Comparison of ENCODE assay signal across 8 cellular contexts in genomic region chr5:5422819-5423515, GRCh38. TPM values are rescaled to one million over a fixed set of nuclear protein-coding genes. Genes with fewer than 3 reads are reported as not detected.
DNase-seq lines count a peak whose midpoint lies in the region; ATAC-seq, FAIRE-seq and TF ChIP-seq lines count a peak whose summit lies in the region.

No MANE protein-coding gene starts in this region.

- no peak for TF ChIP-seq EP300 in HepG2 (IDR thresholded peaks at IDR 0.05; ENCODE audit: low read depth in 2 of 2, low read length in 2 of 2)
- no peak for TF ChIP-seq EP300 in HepG2 (CRISPR knock-in tag; IDR thresholded peaks at IDR 0.05; ENCODE audit: borderline replicate concordance)

- H3K4me2 ChIP-seq in DOHH2 (ENCODE audit: low read length) (peak overlapping the region; percentile 98), HepG2 (ENCODE audit: low read depth, low read length) (peak overlapping the region; percentile 99)

- H3K4me3 ChIP-seq in DOHH2 (ENCODE audit: low read length) (peak overlapping the region; percentile 92), ascending aorta (peak overlapping the region; percentile 84 to 99), HepG2 (replicated peaks in 1 of 3; ENCODE audit: insufficient read depth in 1 of 3, low read depth in 2 of 3, low read length in 3 of 3) (peak overlapping the region; percentile 86 to 94 (median 91)), thymus (ENCODE audit: low read length) (peak overlapping the region; percentile 83)

- H3K27ac ChIP-seq in DOHH2 (ENCODE audit: low read depth, low read length) = peak overlapping the region; percentile 72
- peak overlapping the region; percentile 94 to 95 for H3K27ac ChIP-seq in ascending aorta
- peak overlapping the region; percentile 96 for H3K27ac ChIP-seq in HepG2 (ENCODE audit: extremely low read length, insufficient read depth, low read length)
- H3K27ac ChIP-seq in thymus (ENCODE audit: low read depth) = peak overlapping the region; percentile 98

- H3K79me2 ChIP-seq in DOHH2 (ENCODE audit: control insufficient read depth, low read length) (peaks cover 55% of the 10 kb centered on the region), HepG2 (ENCODE audit: insufficient read depth, low read length) (peaks cover 49% of the 10 kb centered on the region)

- TF ChIP-seq RAD21 in HepG2 (CRISPR knock-in tag; IDR thresholded peaks at IDR 0.05) = no peak

- BruUV-seq in HepG2 (replicated peaks; lab: Mats Ljungman, UMichigan) = no TSS peak

- H3K27me3 ChIP-seq in DOHH2 (ENCODE audit: control insufficient read depth, low read length) (no peaks in the 10 kb centered on the region), ascending aorta (no peaks in the 10 kb centered on the region), HepG2 (ENCODE audit: control insufficient read depth in 1 of 2, insufficient read depth in 2 of 2, low read length in 2 of 2) (no peaks in the 10 kb centered on the region), thymus (ENCODE audit: control insufficient read depth, insufficient read depth) (no peaks in the 10 kb centered on the region)

- peak overlapping the region; percentile 80 for H3K9ac ChIP-seq in HepG2 (ENCODE audit: insufficient read depth, low read depth, low read length)

- peaks cover 20% of the 10 kb centered on the region for H4K20me1 ChIP-seq in DOHH2 (ENCODE audit: control insufficient read depth, insufficient read depth, low read depth, low read length)
- peaks cover 8% of the 10 kb centered on the region; the same call in 1 of the 2 replicates for H4K20me1 ChIP-seq in HepG2 (ENCODE audit: insufficient read depth, low read length)

- H3K9me2 ChIP-seq in DOHH2 (replicated peaks; ENCODE audit: control insufficient read depth, low read length) = no peaks in the 10 kb centered on the region

- POLR2A ChIA-PET in HepG2 (lab: Yijun Ruan, JAX) = interaction anchor here (1.0 to 1.4 kb wide), 5 partner anchors 62 to 1210 kb away, joined by 3 to 8 read pairs (median 3); partner anchors contain the start of gene SRD5A1

- 1% methylated on average over 21 of the region's 58 CpGs for WGBS in HepG2 (ENCODE audit: low lambda C conversion rate)
- under 1% methylated on average over 58 of the region's 58 CpGs for WGBS in thymus

- no peak overlapping the region for H2AFZ ChIP-seq in HepG2 (ENCODE audit: low read length)

- intact Hi-C loops in ascending aorta (cut with DNase I) = loop anchor here (1.0 to 10.0 kb wide), 7 partner anchors 9 to 1309 kb away; partner anchors contain the start of genes MED10, NSUN2, SRD5A1 and TENT4A
- intact Hi-C loops in HepG2 (cut with micrococcal nuclease; ENCODE audit: unreplicated experiment) = loop anchor here (5.0 kb wide), 1 partner anchor 61 kb away; no protein-coding TSS in a partner anchor

- in situ Hi-C loops in HepG2 (cut with HindIII; ENCODE audit: extremely low pct_ligation_motif_present, low pct_unique_long_range_greater_than_20kb) = loop anchor here (5.0 to 25.0 kb wide), 2 partner anchors 286 to 546 kb away; partner anchors contain the start of gene ADAMTS16

- CTCF ChIA-PET in HepG2 (lab: Yijun Ruan, JAX; ENCODE audit: low intra/inter-chr PET ratio, low total read pairs) = no interaction called here

- no peak for FAIRE-seq in HepG2 (lab: Jason Lieb, UNC)

- no peak for TF ChIP-seq POLR2A in HepG2 (IDR thresholded peaks at IDR 0.05; ENCODE audit: insufficient read depth in 1 of 2, low read depth in 2 of 2, low read length in 2 of 2)

- peaks cover 12% of the 10 kb centered on the region for H3F3A ChIP-seq in DOHH2 (ENCODE audit: control insufficient read depth, insufficient read depth)

- TF ChIP-seq CTCF in DOHH2 (IDR thresholded peaks at IDR 0.05; ENCODE audit: low read depth, low read length, poor library complexity, severe bottlenecking) = no peak
- no peak for TF ChIP-seq CTCF in ascending aorta (IDR thresholded peaks at IDR 0.05)
- TF ChIP-seq CTCF in HepG2 (CRISPR knock-in tag; IDR thresholded peaks at IDR 0.05) = no peak

- ATAC-seq in GM21390 (IDR thresholded peaks at IDR 0.05; ENCODE audit: unreplicated experiment) (peak; percentile 29), HepG2 (peak; percentile 43)

- H3K9me3 ChIP-seq in DOHH2 (ENCODE audit: control insufficient read depth, insufficient read depth, low read length) (no peaks in the 10 kb centered on the region), ascending aorta (no peaks in the 10 kb centered on the region), HepG2 (ENCODE audit: low read length) (no peaks in the 10 kb centered on the region), thymus (ENCODE audit: control insufficient read depth) (no peaks in the 10 kb centered on the region)

- H3K36me3 ChIP-seq in DOHH2 (ENCODE audit: control insufficient read depth, low read length) (peaks cover 6% of the 10 kb centered on the region; the same call in 1 of the 2 replicates), ascending aorta (no peaks in the 10 kb centered on the region), HepG2 (replicated peaks in 1 of 2; ENCODE audit: control insufficient read depth in 1 of 2, insufficient read depth in 2 of 2, low read length in 2 of 2) (peaks cover 0 to under 1% of the 10 kb centered on the region in 2 experiments; a peak in 2 of 5 replicates), thymus (ENCODE audit: control insufficient read depth, insufficient read depth) (no peaks in the 10 kb centered on the region)

- peak; percentile 13 for DNase-seq in HT-29 (ENCODE audit: low spot score)
- DNase-seq in ascending aorta (ENCODE audit: low spot score in 2 of 2) = no peak
- no peak for DNase-seq in HepG2 (ENCODE audit: low spot score)
- no peak for DNase-seq in putamen (ENCODE audit: low spot score)
- DNase-seq in NAMALWA (ENCODE audit: low spot score) = no peak

- peaks cover 30% of the 10 kb centered on the region for H3K4me1 ChIP-seq in DOHH2 (ENCODE audit: control insufficient read depth, low read length)
- H3K4me1 ChIP-seq in ascending aorta = peaks cover 15 to 27% of the 10 kb centered on the region in 2 donors
- peaks cover 69% of the 10 kb centered on the region for H3K4me1 ChIP-seq in HepG2 (ENCODE audit: insufficient read depth, low read length)
- peaks cover 18% of the 10 kb centered on the region for H3K4me1 ChIP-seq in thymus (ENCODE audit: control insufficient read depth, insufficient read depth, low read length)

TF ChIP-seq in HepG2, 621 proteins besides CTCF, POLR2A, EP300 and RAD21 (continues in another document):
- peak; percentile 94 for TF ChIP-seq KDM5A (IDR thresholded peaks at IDR 0.05; ENCODE audit: borderline replicate concordance, low read length)
- no peak for TF ChIP-seq THAP9 (CRISPR knock-in tag; IDR thresholded peaks at IDR 0.05; ENCODE audit: borderline replicate concordance)

RNA-seq across cellular contexts. Expression of gene ICE1, which starts 0.5 kb away (rescaled TPM):
- total RNA-seq in HT-29 (2014; rRNA removed; shearing (Covaris generic)) = 18.1 and 20.1 TPM in 2 replicates
- total RNA-seq in ascending aorta (13.5 TPM), HepG2 (2016; rRNA removed; fragmentation: Illumina TruSeq; extraction: Trizol) (27.6 and 35.2 TPM in 2 replicates)
- total RNA-seq in HepG2 (2016; cell fraction: cytosol; rRNA removed; fragmentation: Illumina TruSeq; extraction: Trizol; ENCODE audit: low read depth) = 4.0 and 4.2 TPM in 2 replicates
- total RNA-seq in HepG2 (2016; cell fraction: insoluble cytoplasmic fraction; rRNA removed; fragmentation: Illumina TruSeq; extraction: Trizol) = 25.8 and 33.2 TPM in 2 replicates
- total RNA-seq in HepG2 (2016; cell fraction: membrane; rRNA removed; fragmentation: Illumina TruSeq; extraction: Trizol) = 8.7 and 9.3 TPM in 2 replicates
- total RNA-seq in HepG2 (2016; cell fraction: nucleus; rRNA removed; fragmentation: Illumina TruSeq; extraction: Trizol) = 47.9 and 48.8 TPM in 2 replicates
- polyA plus RNA-seq in HepG2 (2011; rRNA removed) (9.0 and 9.1 TPM in 2 replicates), thymus (11.1 TPM)
- polyA plus RNA-seq in HepG2 (2011; cell fraction: cytosol; rRNA removed) = 4.8 and 6.7 TPM in 2 replicates
- 12.3 and 13.3 TPM in 2 replicates for polyA plus RNA-seq in HepG2 (2011; cell fraction: nucleus; rRNA removed)
- 11.6 and 12.6 TPM in 2 replicates for polyA plus RNA-seq in HepG2 (2012)
- 1.4 and 1.5 TPM in 2 replicates for polyA plus RNA-seq in HepG2 (2016; cell fraction: cytosol; fragmentation: Illumina TruSeq; extraction: Trizol; ENCODE audit: low read depth)
- polyA plus RNA-seq in HepG2 (2016; cell fraction: insoluble cytoplasmic fraction; fragmentation: Illumina TruSeq; extraction: Trizol; ENCODE audit: low read depth) = 18.9 and 19.2 TPM in 2 replicates
- polyA plus RNA-seq in HepG2 (2016; cell fraction: membrane; fragmentation: Illumina TruSeq; extraction: Trizol; ENCODE audit: low read depth) = 2.9 and 3.0 TPM in 2 replicates
- polyA plus RNA-seq in HepG2 (2016; cell fraction: nucleus; fragmentation: Illumina TruSeq; extraction: Trizol; ENCODE audit: insufficient read depth, low read depth) = 30.7 and 30.8 TPM in 2 replicates
- 24.3 and 86.6 TPM in 2 replicates for polyA minus RNA-seq in HepG2 (2011; rRNA and poly(A)+ RNA removed; ENCODE audit: low replicate concordance)
- polyA minus RNA-seq in HepG2 (2011; cell fraction: cytosol; rRNA and poly(A)+ RNA removed) = 14.2 and 14.7 TPM in 2 replicates
- polyA minus RNA-seq in HepG2 (2011; cell fraction: nucleus; rRNA and poly(A)+ RNA removed) = 91.9 and 94.2 TPM in 2 replicates
